Comparison of ENCODE assay signal across 12 cellular contexts in genomic region chr4:56183344-56183959, GRCh38.
DNase-seq lines count a peak whose midpoint lies in the region; ATAC-seq and TF ChIP-seq lines count a peak whose summit lies in the region.
"Had no signal": no experiment of that assay in that cellular context is flagged by ENCODE, and none has a peak within 500 bp of the region (broad histone marks: within the 10 kb centered on the region; RNA-seq: fewer than 3 reads in every experiment).

No MANE protein-coding gene starts in this region.

- H3K9me3 ChIP-seq in Caco-2: no peaks in the 10 kb centered on the region
- H3K9me3 ChIP-seq in suprapubic skin: no peaks in the 10 kb centered on the region

- no peaks in the 10 kb centered on the region for H3K4me1 Mint-ChIP-seq in Caco-2 (ENCODE audit: low read depth, unreplicated experiment)

- H3K4me3 Mint-ChIP-seq in Caco-2 (ENCODE audit: unreplicated experiment): no peak overlapping the region

- intact Hi-C loops in Caco-2 (cut with micrococcal nuclease; ENCODE audit: unreplicated experiment): no loop called here

- H3K27me3 ChIP-seq in Caco-2 (replicated peaks; ENCODE audit: control insufficient read depth, insufficient read depth, low read length) (no peaks in the 10 kb centered on the region), suprapubic skin (no peaks in the 10 kb centered on the region)

- ATAC-seq in GM18498 (IDR thresholded peaks at IDR 0.05; ENCODE audit: unreplicated experiment) (peak; percentile 74), GM21576 (IDR thresholded peaks at IDR 0.05; ENCODE audit: unreplicated experiment) (peak; percentile 81), HG03135 (IDR thresholded peaks at IDR 0.05; ENCODE audit: unreplicated experiment) (no peak)

- BruUV-seq in Caco-2 (replicated peaks; lab: Mats Ljungman, UMichigan): no TSS peak

- CTCF ChIA-PET in RWPE1 (lab: Yijun Ruan, JAX) (no interaction called here), Caco-2 (lab: Charles Lee) (no interaction called here)

- DNase-seq in HT-29 (ENCODE audit: low spot score) (peak; percentile 37), iPS DF 4.7 (ENCODE audit: extremely low read depth, low spot score) (peak; percentile 7), RWPE1 (ENCODE audit: low spot score) (no peak), Caco-2 (no peak), suprapubic skin (ENCODE audit: low spot score in 2 of 2) (no peak)
- DNase-seq: activated CD4-positive, alpha-beta T cell treated with anti-CD3 and anti-CD28 coated beads for 1 hour; DMS79; foreskin melanocyte; NCI-H524 treated with DMSO at 0.1 percent for 48 hours had no signal

- no peaks in the 10 kb centered on the region for H3K36me3 ChIP-seq in Caco-2 (ENCODE audit: control insufficient read depth, insufficient read depth, low read length)
- no peaks in the 10 kb centered on the region for H3K36me3 ChIP-seq in suprapubic skin

- no peak overlapping the region for H3K27ac Mint-ChIP-seq in Caco-2 (ENCODE audit: unreplicated experiment)

- TF ChIP-seq POLR2A in suprapubic skin (IDR thresholded peaks at IDR 0.05): no peak

- TF ChIP-seq CTCF in RWPE1 (conservative IDR thresholded peaks at IDR 0.05; ENCODE audit: low read depth): no peak
- TF ChIP-seq CTCF in Caco-2 (IDR thresholded peaks at IDR 0.05; ENCODE audit: insufficient read depth in 1 of 2, low read depth in 1 of 2, low read length in 1 of 2, severe bottlenecking in 1 of 2, unreplicated experiment in 1 of 2): no peak
- no peak for TF ChIP-seq CTCF in suprapubic skin (IDR thresholded peaks at IDR 0.05)

- H3K9me3 Mint-ChIP-seq in Caco-2 (ENCODE audit: unreplicated experiment): no peaks in the 10 kb centered on the region

- 88% methylated on average over 11 of the region's 11 CpGs for WGBS in suprapubic skin

- H3K36me3 Mint-ChIP-seq in Caco-2 (ENCODE audit: insufficient read depth, unreplicated experiment): no peaks in the 10 kb centered on the region

- H3K4me3 ChIP-seq in Caco-2 (ENCODE audit: low read depth, low read length): no peak overlapping the region
- H3K4me3 ChIP-seq in suprapubic skin: no peak overlapping the region

- no peaks in the 10 kb centered on the region for H3K4me1 ChIP-seq in Caco-2
- no peaks in the 10 kb centered on the region for H3K4me1 ChIP-seq in suprapubic skin

- POLR2A ChIA-PET in RWPE1 (lab: Yijun Ruan, JAX; ENCODE audit: low non-redundant PET): no interaction called here
- POLR2A ChIA-PET in Caco-2 (lab: Charles Lee): no interaction called here

- H3K27me3 Mint-ChIP-seq in Caco-2 (ENCODE audit: insufficient read depth, unreplicated experiment): no peaks in the 10 kb centered on the region

- no peak for TF ChIP-seq EP300 in suprapubic skin (IDR thresholded peaks at IDR 0.05)

- H3K27ac ChIP-seq in RWPE1 (no peak overlapping the region), suprapubic skin (no peak overlapping the region)

Comparison
In these comparisons a context has a peak if more than half of its experiments do, and no peak if none do; other contexts are left out.
1. DNase-seq: peak in HT-29 (single experiment) and iPS DF 4.7 (single experiment); none in RWPE1 (single experiment), Caco-2 (0 of 2) and suprapubic skin (0 of 2).